ENCODE assay signal across 20 cellular contexts in the genomic region with DNA sequence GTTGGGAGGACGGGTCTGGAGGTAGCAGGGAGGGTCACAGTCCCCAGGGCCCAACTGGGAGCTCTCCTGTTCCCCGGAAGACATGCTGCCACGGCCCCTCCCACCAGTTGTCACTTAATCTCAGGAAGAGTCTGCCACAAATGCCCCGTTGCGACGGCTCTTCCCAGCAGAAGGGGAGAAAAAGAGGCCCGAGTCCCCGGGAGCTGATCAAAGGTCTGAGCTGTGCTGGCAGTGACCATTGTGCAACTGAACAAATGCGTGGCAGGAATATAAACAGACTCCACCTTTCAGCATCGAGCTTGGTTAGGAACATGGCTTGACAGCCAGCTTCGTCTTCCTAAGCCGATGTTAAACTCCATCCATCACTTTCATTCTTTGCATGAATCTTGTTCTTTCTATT. TPM values are rescaled to one million over a fixed set of nuclear protein-coding genes. Genes with fewer than 3 reads are reported as not detected.
DNase-seq lines count a peak whose midpoint lies in the region; ATAC-seq and TF ChIP-seq lines count a peak whose summit lies in the region.
"Had no signal": no experiment of that assay in that cellular context is flagged by ENCODE, and none has a peak within 500 bp of the region (broad histone marks: within the 10 kb centered on the region; RNA-seq: fewer than 3 reads in every experiment).

No MANE protein-coding gene starts in this region.

- no peaks in the 10 kb centered on the region for H3K4me1 ChIP-seq in psoas muscle

- DNase-seq in HFFc6 (no peak), T-helper 17 cell (no peak), left colon (peak in 1 of 2 donors; percentile 55), posterior vena cava (ENCODE audit: low spot score) (peak; percentile 20), ACHN (no peak), hypothalamus (lab: John Stamatoyannopoulos, UW) (no peak), psoas muscle (no peak)
- DNase-seq: AML-193; Calu3; DMS79; NCI-H1048; NCI-H146; NCI-H2227 treated with DMSO at 0.1 percent for 48 hours; NCI-H526; NK-92 treated with Interleukin-12 subunit alpha and Interleukin-12 subunit beta, amount 100 ng/mL, for 24 hours had no signal

- H3K4me3 Mint-ChIP-seq in HFFc6 (no peak overlapping the region), T-helper 17 cell (no peak overlapping the region)
- H3K4me3 Mint-ChIP-seq: GM23338 had no signal

- H3K27ac ChIP-seq in psoas muscle, result no peak overlapping the region

- H3K36me3 Mint-ChIP-seq in HFFc6 (ENCODE audit: low read depth), result peaks cover 12% of the 10 kb centered on the region
- peaks cover 4% of the 10 kb centered on the region for H3K36me3 Mint-ChIP-seq in T-helper 17 cell (ENCODE audit: low read depth)

- TF ChIP-seq CTCF in HFFc6 (IDR thresholded peaks at IDR 0.05) (no peak), psoas muscle (IDR thresholded peaks at IDR 0.05) (no peak)

- ATAC-seq in T-helper 17 cell, result no peak
- peak; percentile 84 for ATAC-seq in left colon
- no peak for ATAC-seq in GM19035 (IDR thresholded peaks at IDR 0.05; ENCODE audit: unreplicated experiment)
- ATAC-seq in psoas muscle, result no peak
- ATAC-seq: GM12878, GM23338 had no signal

- peaks cover 42% of the 10 kb centered on the region for H3K4me1 Mint-ChIP-seq in HFFc6 (ENCODE audit: low read depth)
- peaks cover 17% of the 10 kb centered on the region for H3K4me1 Mint-ChIP-seq in T-helper 17 cell

- peaks cover 4% of the 10 kb centered on the region; the same call in 1 of the 2 replicates for H3K9me3 Mint-ChIP-seq in HFFc6

- no peak overlapping the region for H3K4me3 ChIP-seq in psoas muscle
- H3K4me3 ChIP-seq: GM12878, GM23338 had no signal

- H3K27ac Mint-ChIP-seq in HFFc6 (peak overlapping the region; percentile 100; the same call in 1 of the 2 replicates), T-helper 17 cell (peak overlapping the region; percentile 61)
- H3K27ac Mint-ChIP-seq: GM23338 had no signal

- intact Hi-C loops in left colon (cut with DNase I, micrococcal nuclease), result no loop called here
- intact Hi-C loops in posterior vena cava (cut with DNase I), result no loop called here
- intact Hi-C loops in psoas muscle (cut with DNase I), result no loop called here

- H3K27me3 ChIP-seq in psoas muscle (ENCODE audit: insufficient read depth in 3 of 3, low read length in 2 of 3), result peaks cover 0 to 4% (median 3%) of the 10 kb centered on the region in 3 donors

- no peaks in the 10 kb centered on the region for H3K36me3 ChIP-seq in psoas muscle (ENCODE audit: insufficient read depth in 1 of 2, low read depth in 1 of 2)

- in situ Hi-C loops in ACHN (cut with HindIII; ENCODE audit: low pct_ligation_motif_present, low pct_unique_long_range_greater_than_20kb, low sequenced_read_pairs), result no loop called here

- 65 to 73% (median 72%) methylated on average over 12 of the region's 12 CpGs for WGBS in psoas muscle, 3 donors

- no peaks in the 10 kb centered on the region for H3K9me3 ChIP-seq in T-helper 17 cell (ENCODE audit: control insufficient read depth, low read length, poor library complexity, severe bottlenecking)
- no peaks in the 10 kb centered on the region for H3K9me3 ChIP-seq in psoas muscle

- H3K27me3 Mint-ChIP-seq in HFFc6 (ENCODE audit: insufficient read depth) (no peaks in the 10 kb centered on the region; the same call in 1 of the 2 replicates), T-helper 17 cell (peaks cover 7% of the 10 kb centered on the region)

RNA-seq across cellular contexts. Expression of a gene that starts 27.8 kb away (rescaled TPM):
- 10 to 100 TPM; 16.6 to 19.5 (median 18.9) TPM for total RNA-seq in HFFc6 (2021; fragmentation: NEBNext Ultra II Directional; extraction: Animal tissue kit (Norgen Biotek cat#: 25700))
- total RNA-seq in T-helper 17 cell, result 100 to 1,000 TPM; 110 to 118 TPM
- total RNA-seq in left colon, result 10 to 100 TPM; 15.1 to 15.2 TPM
- 10 to 100 TPM; 12.6 to 25.6 TPM for total RNA-seq in posterior vena cava
- 1 to 10 TPM; 4.5 to 8.8 (median 4.6) TPM for total RNA-seq in psoas muscle
- polyA plus RNA-seq in psoas muscle, result 1 to 10 TPM in 2 of 3 donors, under 1 TPM in 1; 0.49 to 2.2 (median 1.2) TPM

RNA-seq across cellular contexts. Expression of a gene that starts 33.2 kb away (rescaled TPM):
- total RNA-seq in HFFc6 (2021; fragmentation: NEBNext Ultra II Directional; extraction: Animal tissue kit (Norgen Biotek cat#: 25700)), result not detected
- total RNA-seq in T-helper 17 cell (under 1 TPM; 0.23 to 0.99 TPM), left colon (under 1 TPM; 0.28 to 0.43 TPM), posterior vena cava (not detected), psoas muscle (not detected)
- not detected for polyA plus RNA-seq in psoas muscle
- total RNA-seq: A673, Calu3, G401, GM23338 had no signal
- polyA plus RNA-seq: GM23338 had no signal

Comparison
In these comparisons a context has a peak if more than half of its experiments do, and no peak if none do; other contexts are left out.
1. RNA of a gene that starts 27.8 kb away (total RNA-seq): 110 to 118 TPM in T-helper 17 cell; 12.6 to 25.6 TPM in posterior vena cava, 16.6 to 19.5 TPM in HFFc6, 15.1 to 15.2 TPM in left colon and 4.5 to 8.8 TPM in psoas muscle; every median in the first group is over 4 times any median in the second.